8 cellular contexts compared by ENCODE assay signal in genomic region chr17:4966844-4967538, GRCh38. TPM values are rescaled to one million over a fixed set of nuclear protein-coding genes. Genes with fewer than 3 reads are reported as not detected.
DNase-seq lines count a peak whose midpoint lies in the region; ATAC-seq, FAIRE-seq and TF ChIP-seq lines count a peak whose summit lies in the region.

No MANE protein-coding gene starts in this region.

- peaks cover 12% of the 10 kb centered on the region for H3K4me1 ChIP-seq in cardiac muscle cell (ENCODE audit: low read depth)
- peaks cover 0 to 19% (median 10%) of the 10 kb centered on the region in 3 donors for H3K4me1 ChIP-seq in pancreas
- H3K4me1 ChIP-seq in tibial nerve = peaks cover 0 to 44% (median 22%) of the 10 kb centered on the region in 4 donors

- no peak for TF ChIP-seq EP300 in tibial nerve (IDR thresholded peaks at IDR 0.05)

- 0 to 1% methylated on average over 42 of the region's 42 CpGs for WGBS in pancreas, 2 donors
- 0% methylated on average over 27 to 42 of the region's 42 CpGs for WGBS in tibial nerve, 2 donors

- no peaks in the 10 kb centered on the region for H3K9me3 Mint-ChIP-seq in activated naive CD8-positive, alpha-beta T cell treated with anti-CD3 and anti-CD28 coated beads, Interleukin-2, amount 50 U/mL, for 24 hours

- TF ChIP-seq CTCF in GM12864 (IDR thresholded peaks at IDR 0.05; ENCODE audit: low read depth, low read length, missing control alignments) (no peak), cardiac muscle cell (IDR thresholded peaks at IDR 0.05; ENCODE audit: low read depth, low read length) (no peak), pancreas (IDR thresholded peaks at IDR 0.05) (no peak), tibial nerve (IDR thresholded peaks at IDR 0.05) (no peak)

- peak; percentile 98 for FAIRE-seq in pancreas (lab: Jason Lieb, UNC)

- peak overlapping the region; percentile 96 for H3K27ac ChIP-seq in cardiac muscle cell
- H3K27ac ChIP-seq in pancreas = peak overlapping the region; percentile 88 to 96 (median 92)
- peak overlapping the region; percentile 90 to 96 (median 94) for H3K27ac ChIP-seq in tibial nerve

- H3K4me1 Mint-ChIP-seq in activated naive CD8-positive, alpha-beta T cell treated with anti-CD3 and anti-CD28 coated beads, Interleukin-2, amount 50 U/mL, for 24 hours = peaks cover 42% of the 10 kb centered on the region

- peaks cover 33% of the 10 kb centered on the region for H3K36me3 Mint-ChIP-seq in activated naive CD8-positive, alpha-beta T cell treated with anti-CD3 and anti-CD28 coated beads, Interleukin-2, amount 50 U/mL, for 24 hours (ENCODE audit: low read depth)

- H3K27ac Mint-ChIP-seq in activated naive CD8-positive, alpha-beta T cell treated with anti-CD3 and anti-CD28 coated beads, Interleukin-2, amount 50 U/mL, for 24 hours = no peak overlapping the region

- H3K36me3 ChIP-seq in cardiac muscle cell (no peaks in the 10 kb centered on the region), pancreas (no peaks in the 10 kb centered on the region), tibial nerve (peaks cover 0 to 32% (median 3%) of the 10 kb centered on the region in 3 donors)

- DNase-seq in GM12864 (ENCODE audit: low read depth) (peak; percentile 99), NCI-H1048 (lab: John Stamatoyannopoulos, UW) (peak; percentile 98), SK-N-DZ (ENCODE audit: low spot score) (peak; percentile 100), cardiac muscle cell (ENCODE audit: low read depth in 1 of 2, low spot score in 1 of 2) (peak; percentile 98 to 100), pancreas (peak; percentile 88 to 99 (median 98)), tibial nerve (ENCODE audit: low spot score in 2 of 2) (peak; percentile 96 to 97)
- DNase-seq in activated naive CD8-positive, alpha-beta T cell treated with anti-CD3 and anti-CD28 coated beads, Interleukin-2, amount 50 U/mL, for 24 hours = peak; percentile 89

- H3K27me3 ChIP-seq in cardiac muscle cell (no peaks in the 10 kb centered on the region), pancreas (no peaks in the 10 kb centered on the region), tibial nerve (no peaks in the 10 kb centered on the region)

- no peak overlapping the region for H3K4me3 Mint-ChIP-seq in activated naive CD8-positive, alpha-beta T cell treated with anti-CD3 and anti-CD28 coated beads, Interleukin-2, amount 50 U/mL, for 24 hours

- ATAC-seq in HG02588 (IDR thresholded peaks at IDR 0.05; ENCODE audit: unreplicated experiment) = peak; percentile 70
- peak; percentile 78 for ATAC-seq in activated naive CD8-positive, alpha-beta T cell treated with anti-CD3 and anti-CD28 coated beads, Interleukin-2, amount 50 U/mL, for 24 hours
- peak; percentile 84 to 91 (median 86) for ATAC-seq in pancreas

- intact Hi-C loops in pancreas (cut with DNase I) = no loop called here

- no peak for TF ChIP-seq POLR2A in tibial nerve (IDR thresholded peaks at IDR 0.05)

- no peaks in the 10 kb centered on the region for H3K9me3 ChIP-seq in cardiac muscle cell (ENCODE audit: low read depth)
- no peaks in the 10 kb centered on the region for H3K9me3 ChIP-seq in pancreas
- no peaks in the 10 kb centered on the region for H3K9me3 ChIP-seq in tibial nerve

- peaks cover 4% of the 10 kb centered on the region for H3K27me3 Mint-ChIP-seq in activated naive CD8-positive, alpha-beta T cell treated with anti-CD3 and anti-CD28 coated beads, Interleukin-2, amount 50 U/mL, for 24 hours

- H3K4me3 ChIP-seq in GM12864 (ENCODE audit: low read depth, low read length) (peak overlapping the region; percentile 87), cardiac muscle cell (peak overlapping the region; percentile 52), pancreas (peak overlapping the region; percentile 51 to 74 (median 72)), tibial nerve (peak overlapping the region; percentile 64 to 87 (median 70))

RNA-seq across cellular contexts. Expression of gene SPAG7, which starts 0.6 kb away (rescaled TPM):
- polyA plus RNA-seq in SK-N-DZ (2014; cell fraction: cytosol; rRNA removed) = 60.0 and 66.1 TPM in 2 replicates
- 51.2 and 51.5 TPM in 2 replicates for polyA plus RNA-seq in SK-N-DZ (2014; cell fraction: nucleus; rRNA removed)
- total RNA-seq in cardiac muscle cell (199 and 227 TPM in 2 replicates), pancreas (10 to 100 TPM; 15.8 to 31.7 (median 23.8) TPM), tibial nerve (10 to 100 TPM; 36.9 to 70.0 (median 42.0) TPM)
- polyA plus RNA-seq in cardiac muscle cell (394 and 399 TPM in 2 replicates), pancreas (10 to 100 TPM; 40.3 to 58.4 TPM)

RNA-seq across cellular contexts. Expression of gene ENO3, which starts 16.1 kb away (rescaled TPM):
- polyA plus RNA-seq in SK-N-DZ (2014; cell fraction: cytosol; rRNA removed) = 91.6 and 92.7 TPM in 2 replicates
- 116 and 223 TPM in 2 replicates for polyA plus RNA-seq in SK-N-DZ (2014; cell fraction: nucleus; rRNA removed)
- total RNA-seq in cardiac muscle cell (595 and 1,068 TPM in 2 replicates), pancreas (1 to 10 TPM; 1.5 to 6.3 (median 2.5) TPM), tibial nerve (10 to 100 TPM in 2 of 4 donors, 1 to 10 TPM in 2; 7.5 to 15.3 (median 10.2) TPM)
- polyA plus RNA-seq in cardiac muscle cell (955 and 1,853 TPM in 2 replicates), pancreas (10 to 100 TPM; 17.0 to 20.3 TPM)

RNA-seq across cellular contexts. Expression of gene PFN1, which starts 18.7 kb away (rescaled TPM):
- polyA plus RNA-seq in SK-N-DZ (2014; cell fraction: cytosol; rRNA removed) = 531 and 837 TPM in 2 replicates
- polyA plus RNA-seq in SK-N-DZ (2014; cell fraction: nucleus; rRNA removed) = 483 and 613 TPM in 2 replicates
- total RNA-seq in cardiac muscle cell (1,337 and 2,688 TPM in 2 replicates), pancreas (100 to 1,000 TPM in 4 of 6 donors, 10 to 100 TPM in 2; 63.6 to 195 (median 125) TPM), tibial nerve (1,000 to 10,000 TPM in 1 of 4 donors, 100 to 1,000 TPM in 3; 422 to 1,004 (median 483) TPM)
- polyA plus RNA-seq in cardiac muscle cell (1,185 and 1,476 TPM in 2 replicates), pancreas (100 to 1,000 TPM; 148 to 162 TPM)

RNA-seq across cellular contexts. Expression of gene CAMTA2, which starts 20.5 kb away (rescaled TPM):
- 5.7 and 6.0 TPM in 2 replicates for polyA plus RNA-seq in SK-N-DZ (2014; cell fraction: cytosol; rRNA removed)
- polyA plus RNA-seq in SK-N-DZ (2014; cell fraction: nucleus; rRNA removed) = 16.1 and 20.2 TPM in 2 replicates
- total RNA-seq in cardiac muscle cell = 10.5 and 11.6 TPM in 2 replicates
- polyA plus RNA-seq in cardiac muscle cell = 17.8 and 18.3 TPM in 2 replicates
- 10 to 100 TPM; 13.6 to 28.0 (median 19.8) TPM for total RNA-seq in pancreas
- polyA plus RNA-seq in pancreas = 10 to 100 TPM; 68.1 to 86.3 TPM
- total RNA-seq in tibial nerve = 10 to 100 TPM; 15.3 to 46.2 (median 22.5) TPM

RNA-seq across cellular contexts. Expression of gene RNF167, which starts 26.9 kb away (rescaled TPM):
- 66.0 and 77.3 TPM in 2 replicates for polyA plus RNA-seq in SK-N-DZ (2014; cell fraction: cytosol; rRNA removed)
- polyA plus RNA-seq in SK-N-DZ (2014; cell fraction: nucleus; rRNA removed) = 84.6 and 104 TPM in 2 replicates
- total RNA-seq in cardiac muscle cell (67.4 and 73.4 TPM in 2 replicates), pancreas (10 to 100 TPM; 40.8 to 64.5 (median 46.7) TPM), tibial nerve (10 to 100 TPM; 45.0 to 55.0 (median 51.4) TPM)
- polyA plus RNA-seq in cardiac muscle cell (71.4 and 77.1 TPM in 2 replicates), pancreas (100 to 1,000 TPM; 102 to 118 TPM)

Comparison
In these comparisons a context has a peak if more than half of its experiments do, and no peak if none do; other contexts are left out.
1. Peak in every context shown above with its lines: DNase-seq, ATAC-seq, H3K4me3 ChIP-seq and H3K27ac ChIP-seq.
2. RNA of gene ENO3, which starts 16.1 kb away (total RNA-seq): 595 to 1,068 TPM in cardiac muscle cell; 7.5 to 15.3 TPM in tibial nerve and 1.5 to 6.3 TPM in pancreas; every median in the first group is over 10 times any median in the second.